Comparison of ENCODE assay signal across 20 cellular contexts in the genomic region with DNA sequence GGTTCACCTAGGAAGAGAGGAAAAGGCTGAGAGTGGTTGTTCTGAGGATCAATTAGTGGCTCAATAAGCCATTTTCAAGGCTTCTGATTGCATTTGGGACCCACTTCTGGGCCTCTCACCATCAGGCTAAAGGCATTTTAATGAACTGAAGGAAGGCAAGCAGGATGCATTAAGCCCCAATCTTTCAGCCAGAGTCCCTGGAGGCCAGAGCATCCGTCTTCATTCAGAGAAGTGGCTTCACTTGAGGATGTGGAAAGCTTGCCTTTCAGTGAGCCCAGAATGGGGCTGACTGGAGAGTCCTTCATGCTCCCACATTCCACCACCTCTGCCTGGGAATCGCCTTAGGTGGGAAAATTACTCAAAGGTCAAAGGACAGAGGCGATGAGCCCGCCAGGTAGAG. TPM values are rescaled to one million over a fixed set of nuclear protein-coding genes. Genes with fewer than 3 reads are reported as not detected.
"Had no signal": no experiment of that assay in that cellular context is flagged by ENCODE, and none has a peak within 500 bp of the region (broad histone marks: within the 10 kb centered on the region; RNA-seq: fewer than 3 reads in every experiment).

No MANE protein-coding gene starts in this region.

- H3K27ac Mint-ChIP-seq: nephron progenitor cell had no signal

- H3K27ac ChIP-seq: coronary artery, heart left ventricle, neutrophil, psoas muscle, right lobe of liver, suprapubic skin, thyroid gland, upper lobe of left lung, uterus had no signal

- H3K36me3 ChIP-seq: heart left ventricle, neutrophil, right lobe of liver, thyroid gland, upper lobe of left lung, uterus had no signal

- H3K4me3 ChIP-seq: coronary artery, heart left ventricle, psoas muscle, right lobe of liver, suprapubic skin, thyroid gland, upper lobe of left lung, uterus had no signal

- DNase-seq: effector CD4-positive, alpha-beta T cell; foreskin melanocyte; heart left ventricle; hippocampal formation; kidney glomerular epithelial cell; mammary epithelial cell; naive thymus-derived CD4-positive, alpha-beta T cell; nephron progenitor cell; psoas muscle; retina; right lobe of liver; stimulated activated CD4-positive, alpha-beta T cell treated with anti-CD3 and anti-CD28 coated beads, Interleukin-4, amount 100 ng/mL, for 24 hours; stimulated activated naive CD4-positive, alpha-beta T cell treated with Interleukin-2 at 50 U/mL for 16 hours; thyroid gland; upper lobe of left lung; uterus had no signal

- H3K9me3 Mint-ChIP-seq: nephron progenitor cell had no signal

- H3K4me3 Mint-ChIP-seq: naive thymus-derived CD4-positive, alpha-beta T cell; nephron progenitor cell had no signal

- H3K27me3 ChIP-seq: heart left ventricle, neutrophil, right lobe of liver, suprapubic skin, thyroid gland, upper lobe of left lung, uterus had no signal

- ATAC-seq: heart left ventricle; naive thymus-derived CD4-positive, alpha-beta T cell; psoas muscle; right lobe of liver had no signal

- H3K27me3 Mint-ChIP-seq: naive thymus-derived CD4-positive, alpha-beta T cell had no signal

RNA-seq across cellular contexts. Expression of a gene that starts 41.8 kb away (rescaled TPM):
- total RNA-seq: mononuclear cell; naive thymus-derived CD4-positive, alpha-beta T cell had no signal
